13 cellular contexts compared by ENCODE assay signal in the genomic region with DNA sequence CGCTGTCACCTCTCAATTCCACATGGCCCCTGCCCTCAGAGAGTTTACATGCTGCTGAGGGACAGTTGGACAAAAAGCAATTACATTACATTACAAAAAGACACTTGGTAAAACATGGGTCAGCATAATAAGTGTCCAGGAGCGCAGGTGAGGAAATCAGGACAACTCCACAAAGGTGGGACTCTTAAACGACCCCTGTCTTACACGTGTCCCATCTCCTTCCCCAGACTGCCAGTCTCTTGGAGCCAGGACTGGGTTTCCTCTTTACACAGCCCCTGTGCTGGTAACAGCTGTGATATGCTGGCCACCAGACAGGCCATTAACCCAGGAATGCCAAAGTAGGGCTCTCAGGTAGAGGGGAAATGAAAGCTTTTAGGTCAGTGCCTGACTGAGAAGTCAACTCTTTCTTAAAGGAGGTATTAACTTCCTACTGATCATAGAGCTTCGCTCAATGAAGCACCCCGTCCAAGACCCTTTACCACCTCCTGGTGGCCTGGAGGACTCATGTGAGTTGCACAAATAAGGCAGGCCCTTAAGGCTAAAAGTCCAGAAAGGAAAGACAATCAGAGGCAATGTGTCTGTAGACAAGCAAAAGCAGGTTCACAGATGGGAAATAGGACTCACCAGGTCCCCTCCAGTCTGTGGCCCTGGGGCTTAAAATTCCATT. TPM values are rescaled to one million over a fixed set of nuclear protein-coding genes. Genes with fewer than 3 reads are reported as not detected.
DNase-seq lines count a peak whose midpoint lies in the region; ATAC-seq and TF ChIP-seq lines count a peak whose summit lies in the region.
"Had no signal": no experiment of that assay in that cellular context is flagged by ENCODE, and none has a peak within 500 bp of the region (broad histone marks: within the 10 kb centered on the region; RNA-seq: fewer than 3 reads in every experiment).

No MANE protein-coding gene starts in this region.

- peaks cover 11% of the 10 kb centered on the region for H3K4me1 ChIP-seq in Loucy (ENCODE audit: insufficient read depth, low read length, poor library complexity, severe bottlenecking)
- H3K4me1 ChIP-seq: BLaER1, SJSA1, spleen had no signal

- H3K4me2 ChIP-seq in Loucy (ENCODE audit: low read depth, low read length, poor library complexity, severe bottlenecking), result no peak overlapping the region
- H3K4me2 ChIP-seq: BLaER1 had no signal

- no peak overlapping the region for H3K27ac Mint-ChIP-seq in activated CD8-positive, alpha-beta memory T cell treated with anti-CD3 and anti-CD28 coated beads, Interleukin-2, amount 10 ng/mL, durations not matched to agents 7 days and 5 days
- no peak overlapping the region for H3K27ac Mint-ChIP-seq in activated T-cell treated with anti-CD3 and anti-CD28 coated beads, Interleukin-2, amount 50 U/mL, for 72 hours
- H3K27ac Mint-ChIP-seq in T-helper 17 cell, result no peak overlapping the region

- H3F3A ChIP-seq in Loucy (ENCODE audit: low read depth), result no peaks in the 10 kb centered on the region

- peak in 2 of 3 experiments; percentile 2 to 11 for DNase-seq in activated CD8-positive, alpha-beta memory T cell treated with anti-CD3 and anti-CD28 coated beads for 48 hours (ENCODE audit: low read depth in 2 of 3, low spot score in 2 of 3)
- DNase-seq in activated CD8-positive, alpha-beta memory T cell treated with anti-CD3 and anti-CD28 coated beads, Interleukin-2, amount 10 ng/mL, durations not matched to agents 7 days and 5 days, result no peak
- DNase-seq in activated T-cell treated with anti-CD3 and anti-CD28 coated beads, Interleukin-2, amount 50 U/mL, for 72 hours, result peak; percentile 18 to 27
- peak; percentile 19 to 35 for DNase-seq in stimulated activated CD8-positive, alpha-beta memory T cell treated with anti-CD3 and anti-CD28 coated beads, Interleukin-2, amount 100 ng/mL, for 48 hours (ENCODE audit: low read depth in 2 of 2)
- DNase-seq in mucosa of gallbladder (ENCODE audit: low spot score), result no peak
- DNase-seq in NCI-H146 (lab: John Stamatoyannopoulos, UW), result no peak
- DNase-seq in T-helper 17 cell, result no peak
- DNase-seq: NCI-H1694 treated with DMSO at 0.1 percent for 48 hours, spleen, substantia nigra had no signal

- CTCF ChIA-PET in activated CD8-positive, alpha-beta memory T cell treated with anti-CD3 and anti-CD28 coated beads, Interleukin-2, amount 10 ng/mL, durations not matched to agents 7 days and 5 days (lab: Charles Lee), result no interaction called here

- H3K9me3 ChIP-seq in Loucy (ENCODE audit: insufficient read depth, low read depth, low read length), result no peaks in the 10 kb centered on the region
- H3K9me3 ChIP-seq in T-helper 17 cell (ENCODE audit: control insufficient read depth, low read length, poor library complexity, severe bottlenecking), result peaks cover 2% of the 10 kb centered on the region
- H3K9me3 ChIP-seq: SJSA1 had no signal

- H3K9me3 Mint-ChIP-seq in activated CD8-positive, alpha-beta memory T cell treated with anti-CD3 and anti-CD28 coated beads, Interleukin-2, amount 10 ng/mL, durations not matched to agents 7 days and 5 days (ENCODE audit: low read depth), result no peaks in the 10 kb centered on the region
- H3K9me3 Mint-ChIP-seq in activated T-cell treated with anti-CD3 and anti-CD28 coated beads, Interleukin-2, amount 50 U/mL, for 72 hours, result peaks cover 0 to 3% of the 10 kb centered on the region in 2 donors

- H3K9ac ChIP-seq in Loucy (ENCODE audit: low read depth, low read length, poor library complexity, severe bottlenecking), result no peak overlapping the region
- H3K9ac ChIP-seq: BLaER1 had no signal

- no peak for ATAC-seq in activated CD8-positive, alpha-beta memory T cell treated with anti-CD3 and anti-CD28 coated beads, Interleukin-2, amount 10 ng/mL, durations not matched to agents 7 days and 5 days
- no peak for ATAC-seq in activated T-cell treated with anti-CD3 and anti-CD28 coated beads, Interleukin-2, amount 50 U/mL, for 72 hours (replicated peaks in 1 of 2)
- ATAC-seq in T-helper 17 cell, result no peak

- H3K36me3 ChIP-seq in Loucy (ENCODE audit: insufficient read depth, low read length), result no peaks in the 10 kb centered on the region
- H3K36me3 ChIP-seq: BLaER1, SJSA1, spleen had no signal

- H3K27me3 Mint-ChIP-seq in activated CD8-positive, alpha-beta memory T cell treated with anti-CD3 and anti-CD28 coated beads, Interleukin-2, amount 10 ng/mL, durations not matched to agents 7 days and 5 days, result peaks cover 36% of the 10 kb centered on the region
- peaks cover 27% of the 10 kb centered on the region for H3K27me3 Mint-ChIP-seq in activated T-cell treated with anti-CD3 and anti-CD28 coated beads, Interleukin-2, amount 50 U/mL, for 72 hours (ENCODE audit: low read depth)
- H3K27me3 Mint-ChIP-seq in T-helper 17 cell, result peaks cover 35% of the 10 kb centered on the region

- no peak overlapping the region for H3K4me3 ChIP-seq in Loucy (ENCODE audit: low read length, poor library complexity, severe bottlenecking)
- H3K4me3 ChIP-seq: BLaER1, SJSA1, spleen had no signal

- H4K20me1 ChIP-seq in Loucy (ENCODE audit: insufficient read depth, low read length, poor library complexity, severe bottlenecking), result no peaks in the 10 kb centered on the region
- H4K20me1 ChIP-seq: BLaER1 had no signal

- H3K9me2 ChIP-seq in Loucy (replicated peaks; ENCODE audit: low read depth, low read length), result no peaks in the 10 kb centered on the region

- peaks cover 7% of the 10 kb centered on the region for H3K4me1 Mint-ChIP-seq in activated CD8-positive, alpha-beta memory T cell treated with anti-CD3 and anti-CD28 coated beads, Interleukin-2, amount 10 ng/mL, durations not matched to agents 7 days and 5 days
- peaks cover 6% of the 10 kb centered on the region for H3K4me1 Mint-ChIP-seq in activated T-cell treated with anti-CD3 and anti-CD28 coated beads, Interleukin-2, amount 50 U/mL, for 72 hours (ENCODE audit: low read depth)
- peaks cover 6% of the 10 kb centered on the region for H3K4me1 Mint-ChIP-seq in T-helper 17 cell

- peak overlapping the region; percentile 32; the same call in 1 of the 2 replicates for H2AFZ ChIP-seq in Loucy (ENCODE audit: low read length)

- H3K4me3 Mint-ChIP-seq in activated CD8-positive, alpha-beta memory T cell treated with anti-CD3 and anti-CD28 coated beads, Interleukin-2, amount 10 ng/mL, durations not matched to agents 7 days and 5 days, result no peak overlapping the region
- peak overlapping the region in 1 of 2 donors; percentile 15 for H3K4me3 Mint-ChIP-seq in activated T-cell treated with anti-CD3 and anti-CD28 coated beads, Interleukin-2, amount 50 U/mL, for 72 hours
- no peak overlapping the region for H3K4me3 Mint-ChIP-seq in T-helper 17 cell

- no peaks in the 10 kb centered on the region for H3K27me3 ChIP-seq in Loucy (ENCODE audit: insufficient read depth, low read length, poor library complexity, severe bottlenecking)
- H3K27me3 ChIP-seq: BLaER1 had no signal

- peak; percentile 48; the same call in 1 of the 2 replicates for TF ChIP-seq CTCF in Loucy (conservative IDR thresholded peaks at IDR 0.05; ENCODE audit: low read length)

- no peaks in the 10 kb centered on the region for H3K79me2 ChIP-seq in Loucy (ENCODE audit: insufficient read depth, low read length)

- H3K36me3 Mint-ChIP-seq in activated CD8-positive, alpha-beta memory T cell treated with anti-CD3 and anti-CD28 coated beads, Interleukin-2, amount 10 ng/mL, durations not matched to agents 7 days and 5 days, result no peaks in the 10 kb centered on the region
- H3K36me3 Mint-ChIP-seq in activated T-cell treated with anti-CD3 and anti-CD28 coated beads, Interleukin-2, amount 50 U/mL, for 72 hours (ENCODE audit: insufficient read depth in 2 of 2), result peaks cover 0 to 2% of the 10 kb centered on the region in 2 donors
- no peaks in the 10 kb centered on the region for H3K36me3 Mint-ChIP-seq in T-helper 17 cell (ENCODE audit: low read depth)

RNA-seq across cellular contexts. Expression of a gene that starts 55.5 kb away (rescaled TPM):
- total RNA-seq in activated CD8-positive, alpha-beta memory T cell treated with anti-CD3 and anti-CD28 coated beads, Interleukin-2, amount 10 ng/mL, durations not matched to agents 7 days and 5 days, result not detected
- not detected for total RNA-seq in activated T-cell treated with anti-CD3 and anti-CD28 coated beads, Interleukin-2, amount 50 U/mL, for 72 hours
- total RNA-seq in mucosa of gallbladder (2.5 TPM), T-helper 17 cell (under 1 TPM in 1 of 2 donors, not detected in 1; 0.89 TPM)
- total RNA-seq: SJSA1 had no signal

Comparison
In these comparisons a context has a peak if more than half of its experiments do, and no peak if none do; other contexts are left out.
1. DNase-seq: peak in activated CD8-positive, alpha-beta memory T cell treated with anti-CD3 and anti-CD28 coated beads for 48 hours (2 of 3), activated T-cell treated with anti-CD3 and anti-CD28 coated beads, Interleukin-2, amount 50 U/mL, for 72 hours (2 of 2) and stimulated activated CD8-positive, alpha-beta memory T cell treated with anti-CD3 and anti-CD28 coated beads, Interleukin-2, amount 100 ng/mL, for 48 hours (2 of 2); none in activated CD8-positive, alpha-beta memory T cell treated with anti-CD3 and anti-CD28 coated beads, Interleukin-2, amount 10 ng/mL, durations not matched to agents 7 days and 5 days (single experiment), mucosa of gallbladder (single experiment), NCI-H146 (single experiment) and T-helper 17 cell (0 of 3).